8 cellular contexts compared by ENCODE assay signal in genomic region chr12:6829532-6830220, GRCh38. TPM values are rescaled to one million over a fixed set of nuclear protein-coding genes. Genes with fewer than 3 reads are reported as not detected.
DNase-seq lines count a peak whose midpoint lies in the region; ATAC-seq, FAIRE-seq and TF ChIP-seq lines count a peak whose summit lies in the region.

No MANE protein-coding gene starts in this region.

- H3K23me2 ChIP-seq in H1 (ENCODE audit: low read depth, low read length), result peaks cover 16% of the 10 kb centered on the region

- no peak overlapping the region for H3K14ac ChIP-seq in H1 (ENCODE audit: insufficient read length)

- H2BK12ac ChIP-seq in H1 (ENCODE audit: low read depth, low read length), result no peak overlapping the region

- DNase-seq in DMS79 treated with DMSO at 0.1 percent for 48 hours (lab: John Stamatoyannopoulos, UW), result peak; percentile 61
- DNase-seq in NT2/D1 (ENCODE audit: low read depth, low spot score), result no peak
- DNase-seq in H1 (ENCODE audit: low read depth in 1 of 2, low spot score in 2 of 2), result peak in 1 of 2 experiments; percentile 73
- DNase-seq in nephron progenitor cell, result no peak
- no peak for DNase-seq in cerebellar cortex (ENCODE audit: low spot score)
- no peak for DNase-seq in Ammon's horn (ENCODE audit: low spot score)

- peaks cover 43% of the 10 kb centered on the region for H3K36me3 Mint-ChIP-seq in nephron progenitor cell (ENCODE audit: low read depth)

- 34% methylated on average over 19 of the region's 19 CpGs; no CpG with 5 or more reads in 1 of the 2 experiments for WGBS in H1 (ENCODE audit: extremely low coverage in 1 of 2, insufficient coverage in 1 of 2, insufficient read length in 1 of 2, insufficient replicate concordance in 2 of 2, low coverage in 1 of 2, low lambda C conversion rate in 2 of 2, missing lambda C conversion rate in 1 of 2), 2 experiments

- 0 out of 2 replicates have a peak overlapping the region, but pooled peaks have one; percentile 79 for H2BK5ac ChIP-seq in H1 (ENCODE audit: low read depth, low read length)

- no peak for TF ChIP-seq EP300 in H1 (IDR thresholded peaks at IDR 0.05; ENCODE audit: borderline replicate concordance in 1 of 2, low read depth in 2 of 2, low read length in 2 of 2)

- H2AK5ac ChIP-seq in H1 (ENCODE audit: low read depth, low read length), result no peak overlapping the region

- no peak overlapping the region for H3K4ac ChIP-seq in H1 (replicated peaks; ENCODE audit: insufficient read length, low read depth, low read length)

- peaks cover 60% of the 10 kb centered on the region for H3K4me1 Mint-ChIP-seq in nephron progenitor cell

- H3K4me1 ChIP-seq in NT2/D1 (ENCODE audit: insufficient read depth, insufficient read length), result peaks cover 43% of the 10 kb centered on the region
- H3K4me1 ChIP-seq in H1 (replicated peaks in 1 of 4; ENCODE audit: control insufficient read depth in 3 of 4, insufficient read depth in 4 of 4, low read length in 3 of 4), result peaks cover 4 to 24% (median 17%) of the 10 kb centered on the region in 4 experiments

- peak overlapping the region; percentile 93 for H3K18ac ChIP-seq in H1 (ENCODE audit: extremely low read depth, low read length)

- H2AFZ ChIP-seq in H1 (ENCODE audit: low read length), result no peak overlapping the region

- TF ChIP-seq RAD21 in H1 (IDR thresholded peaks at IDR 0.05 in 1 of 2, conservative IDR thresholded peaks at IDR 0.05 in 1 of 2; ENCODE audit: low read depth in 2 of 2, low read length in 2 of 2), result no peak

- FAIRE-seq in H1 (lab: Jason Lieb, UNC), result no peak

- peaks cover 4% of the 10 kb centered on the region for H3K79me1 ChIP-seq in H1 (ENCODE audit: low read depth, low read length)

- peaks cover 11% of the 10 kb centered on the region for H3K27me3 Mint-ChIP-seq in nephron progenitor cell (ENCODE audit: low read depth, poor library complexity)

- H3K27ac Mint-ChIP-seq in nephron progenitor cell, result peak overlapping the region; percentile 97

- no peak for ATAC-seq in HG02870 (IDR thresholded peaks at IDR 0.05; ENCODE audit: unreplicated experiment)
- no peak for ATAC-seq in activated CD4-positive, CD25-positive, alpha-beta regulatory T cell treated with anti-CD3 and anti-CD28 coated beads, Interleukin-2, amount 50 U/mL, for 24 hours

- H3K9ac ChIP-seq in NT2/D1 (ENCODE audit: insufficient read length, low read depth) (peak overlapping the region; percentile 94), H1 (replicated peaks in 1 of 4; ENCODE audit: extremely low read depth in 1 of 4, low read depth in 3 of 4, low read length in 3 of 4) (peak overlapping the region; percentile 24 to 84 (median 68); a peak in 6 of 7 replicates)

- H2BK15ac ChIP-seq in H1 (ENCODE audit: low read length), result no peak overlapping the region

- H2BK20ac ChIP-seq in H1 (ENCODE audit: low read length), result no peak overlapping the region

- peaks cover 0 to 4% of the 10 kb centered on the region in 2 experiments for H4K20me1 ChIP-seq in H1 (replicated peaks in 1 of 2; ENCODE audit: control insufficient read depth in 1 of 2, insufficient read depth in 2 of 2, low read length in 2 of 2)

- H3K4me3 Mint-ChIP-seq in nephron progenitor cell, result peak overlapping the region; percentile 99

- peak overlapping the region; percentile 86 for H4K5ac ChIP-seq in H1 (ENCODE audit: insufficient read length, low read depth, low read length)

- H3K4me3 ChIP-seq in NT2/D1 (ENCODE audit: insufficient read length, low read depth) (peak overlapping the region; percentile 93), H1 (ENCODE audit: extremely low read depth in 1 of 4, insufficient read depth in 2 of 4, low read depth in 3 of 4, low read length in 4 of 4) (peak overlapping the region; percentile 88 to 94 (median 90))

- no peak overlapping the region for H3K23ac ChIP-seq in H1 (ENCODE audit: insufficient read length)

- no peaks in the 10 kb centered on the region for H3K9me3 ChIP-seq in NT2/D1 (ENCODE audit: insufficient read depth, low read length)
- H3K9me3 ChIP-seq in H1 (ENCODE audit: insufficient read depth in 2 of 2, low read depth in 1 of 2, low read length in 1 of 2), result no peaks in the 10 kb centered on the region

- H2BK120ac ChIP-seq in H1 (replicated peaks; ENCODE audit: low read depth, low read length), result no peak overlapping the region

- H3K27me3 ChIP-seq in NT2/D1 (ENCODE audit: insufficient read depth, insufficient read length), result no peaks in the 10 kb centered on the region
- peaks cover 0 to 4% (median 3%) of the 10 kb centered on the region in 4 experiments; a peak in 5 of 7 replicates for H3K27me3 ChIP-seq in H1 (replicated peaks in 1 of 4; ENCODE audit: control insufficient read depth in 3 of 4, extremely low read depth in 1 of 4, insufficient read depth in 3 of 4, low read length in 3 of 4)

- H4K91ac ChIP-seq in H1 (replicated peaks; ENCODE audit: insufficient read length, low read length), result peak overlapping the region; percentile 85

- TF ChIP-seq POLR2A in H1 (IDR thresholded peaks at IDR 0.05; ENCODE audit: control extremely low read depth in 1 of 2, low read depth in 2 of 2, low read length in 2 of 2), result peak in 1 of 2 experiments; percentile 27; a peak in 1 of 3 replicates

- H3K56ac ChIP-seq in H1 (replicated peaks; ENCODE audit: insufficient read length, low read depth, low read length), result no peak overlapping the region

- CTCF ChIA-PET in H1 (lab: Charles Lee; ENCODE audit: partially characterized antibody), result interaction anchor here (0.6 to 23.7 kb wide), 11 partner anchors 10 to 226 kb away, joined by 3 to 532 read pairs (median 3); partner anchors contain the start of genes CD4, CDCA3, GNB3 and LAG3

- peaks cover 0 to 9% of the 10 kb centered on the region in 2 experiments; a peak in 1 of 4 replicates for H3K79me2 ChIP-seq in H1 (ENCODE audit: control insufficient read depth in 1 of 2, insufficient read depth in 2 of 2, low read length in 2 of 2)

- H4K8ac ChIP-seq in H1 (ENCODE audit: extremely low read depth, insufficient read depth, low read length), result no peak overlapping the region

- H3K4me2 ChIP-seq in H1 (ENCODE audit: insufficient read depth in 1 of 2, low read depth in 2 of 2, low read length in 2 of 2), result peak overlapping the region; percentile 77 to 99

- POLR2A ChIA-PET in H1 (lab: Charles Lee; ENCODE audit: partially characterized antibody), result interaction anchor here (0.5 to 27.1 kb wide), 21 partner anchors 11 to 327 kb away, joined by 3 to 388 read pairs (median 3); partner anchors contain the start of genes CDCA3, GNB3, LAG3 and MLF2

- peaks cover 64% of the 10 kb centered on the region for H3K36me3 ChIP-seq in NT2/D1 (ENCODE audit: insufficient read depth, insufficient read length, low read length)
- H3K36me3 ChIP-seq in H1 (ENCODE audit: control insufficient read depth in 2 of 4, insufficient read depth in 4 of 4, low read length in 3 of 4), result peaks cover 16 to 33% (median 30%) of the 10 kb centered on the region in 4 experiments; a peak in 7 of 8 replicates

- H3K27ac ChIP-seq in H1 (ENCODE audit: low read depth, low read length), result peak overlapping the region; percentile 32; the same call in 1 of the 2 replicates

- TF ChIP-seq CTCF in H1 (IDR thresholded peaks at IDR 0.05; ENCODE audit: control extremely low read depth in 1 of 3, insufficient read depth in 1 of 3, low read depth in 1 of 3, low read length in 3 of 3), result peak in 1 of 3 experiments; percentile 21; a peak in 1 of 4 replicates
- no peak for TF ChIP-seq CTCF in nephron progenitor cell (IDR thresholded peaks at IDR 0.05)

- H3K9me3 Mint-ChIP-seq in nephron progenitor cell, result no peaks in the 10 kb centered on the region

RNA-seq across cellular contexts. Expression of gene P3H3, which starts 1.5 kb away (rescaled TPM):
- 42.4 and 43.5 TPM in 2 replicates for total RNA-seq in H1 (2021; fragmentation: NEBNext Ultra II Directional; extraction: Animal tissue kit (Norgen Biotek cat#: 25700))
- polyA plus RNA-seq in H1 (2011; rRNA removed), result 22.9 and 40.9 TPM in 2 replicates
- 34.9 TPM for polyA plus RNA-seq in H1 (2011; cell fraction: cytosol; rRNA removed)
- polyA plus RNA-seq in H1 (2011; cell fraction: nucleus; rRNA removed), result 89.3 TPM
- polyA plus RNA-seq in H1 (2012, experiment 1 of 2), result 28.7 to 51.3 TPM (median 45.4 TPM) in 4 replicates
- 27.7 TPM for polyA plus RNA-seq in H1 (2012, experiment 2 of 2)
- polyA plus RNA-seq in H1 (2013, experiment 1 of 2), result 33.4 TPM
- 30.6 TPM for polyA plus RNA-seq in H1 (2013, experiment 2 of 2)
- polyA minus RNA-seq in H1 (2011; rRNA and poly(A)+ RNA removed), result 14.7 and 16.0 TPM in 2 replicates
- 21.8 TPM for polyA minus RNA-seq in H1 (2011; cell fraction: cytosol; rRNA and poly(A)+ RNA removed)
- 35.7 TPM for polyA minus RNA-seq in H1 (2011; cell fraction: nucleus; rRNA and poly(A)+ RNA removed)

RNA-seq across cellular contexts. Expression of gene GPR162, which starts 8.1 kb away (rescaled TPM):
- 8.6 and 8.8 TPM in 2 replicates for total RNA-seq in H1 (2021; fragmentation: NEBNext Ultra II Directional; extraction: Animal tissue kit (Norgen Biotek cat#: 25700))
- 7.3 and 9.5 TPM in 2 replicates for polyA plus RNA-seq in H1 (2011; rRNA removed)
- 7.9 TPM for polyA plus RNA-seq in H1 (2011; cell fraction: cytosol; rRNA removed)
- 22.3 TPM for polyA plus RNA-seq in H1 (2011; cell fraction: nucleus; rRNA removed)
- polyA plus RNA-seq in H1 (2012, experiment 1 of 2), result 7.5 to 9.0 TPM (median 8.8 TPM) in 4 replicates
- 7.7 TPM for polyA plus RNA-seq in H1 (2012, experiment 2 of 2)
- 5.7 TPM for polyA plus RNA-seq in H1 (2013, experiment 1 of 2)
- 6.8 TPM for polyA plus RNA-seq in H1 (2013, experiment 2 of 2)
- polyA minus RNA-seq in H1 (2011; rRNA and poly(A)+ RNA removed), result 4.2 and 4.3 TPM in 2 replicates
- 8.6 TPM for polyA minus RNA-seq in H1 (2011; cell fraction: cytosol; rRNA and poly(A)+ RNA removed)
- polyA minus RNA-seq in H1 (2011; cell fraction: nucleus; rRNA and poly(A)+ RNA removed), result 6.1 TPM

RNA-seq across cellular contexts. Expression of gene GNB3, which starts 11.0 kb away (rescaled TPM):
- 9.0 and 9.9 TPM in 2 replicates for total RNA-seq in H1 (2021; fragmentation: NEBNext Ultra II Directional; extraction: Animal tissue kit (Norgen Biotek cat#: 25700))
- polyA plus RNA-seq in H1 (2011; rRNA removed), result 9.9 and 13.9 TPM in 2 replicates
- 12.7 TPM for polyA plus RNA-seq in H1 (2011; cell fraction: cytosol; rRNA removed)
- polyA plus RNA-seq in H1 (2011; cell fraction: nucleus; rRNA removed), result 82.1 TPM
- 10.9 to 15.6 TPM (median 13.3 TPM) in 4 replicates for polyA plus RNA-seq in H1 (2012, experiment 1 of 2)
- 7.5 TPM for polyA plus RNA-seq in H1 (2012, experiment 2 of 2)
- 5.5 TPM for polyA plus RNA-seq in H1 (2013, experiment 1 of 2)
- 4.9 TPM for polyA plus RNA-seq in H1 (2013, experiment 2 of 2)
- 5.6 and 5.7 TPM in 2 replicates for polyA minus RNA-seq in H1 (2011; rRNA and poly(A)+ RNA removed)
- polyA minus RNA-seq in H1 (2011; cell fraction: cytosol; rRNA and poly(A)+ RNA removed), result 6.0 TPM
- 17.2 TPM for polyA minus RNA-seq in H1 (2011; cell fraction: nucleus; rRNA and poly(A)+ RNA removed)

RNA-seq across cellular contexts. Expression of gene CDCA3, which starts 21.4 kb away (rescaled TPM):
- total RNA-seq in H1 (2021; fragmentation: NEBNext Ultra II Directional; extraction: Animal tissue kit (Norgen Biotek cat#: 25700)), result 47.4 and 47.7 TPM in 2 replicates
- polyA plus RNA-seq in H1 (2011; rRNA removed), result 71.2 and 77.0 TPM in 2 replicates
- polyA plus RNA-seq in H1 (2011; cell fraction: cytosol; rRNA removed), result 75.6 TPM
- polyA plus RNA-seq in H1 (2011; cell fraction: nucleus; rRNA removed), result 85.8 TPM
- polyA plus RNA-seq in H1 (2012, experiment 1 of 2), result 46.7 to 59.8 TPM (median 55.0 TPM) in 4 replicates
- polyA plus RNA-seq in H1 (2012, experiment 2 of 2), result 40.3 TPM
- 51.4 TPM for polyA plus RNA-seq in H1 (2013, experiment 1 of 2)
- 48.1 TPM for polyA plus RNA-seq in H1 (2013, experiment 2 of 2)
- polyA minus RNA-seq in H1 (2011; rRNA and poly(A)+ RNA removed), result 21.4 and 28.2 TPM in 2 replicates
- 27.6 TPM for polyA minus RNA-seq in H1 (2011; cell fraction: cytosol; rRNA and poly(A)+ RNA removed)
- 55.8 TPM for polyA minus RNA-seq in H1 (2011; cell fraction: nucleus; rRNA and poly(A)+ RNA removed)

RNA-seq across cellular contexts. Expression of gene USP5, which starts 22.3 kb away (rescaled TPM):
- total RNA-seq in H1 (2021; fragmentation: NEBNext Ultra II Directional; extraction: Animal tissue kit (Norgen Biotek cat#: 25700)), result 148 and 159 TPM in 2 replicates
- polyA plus RNA-seq in H1 (2011; rRNA removed), result 66.5 and 83.9 TPM in 2 replicates
- polyA plus RNA-seq in H1 (2011; cell fraction: cytosol; rRNA removed), result 90.3 TPM
- 161 TPM for polyA plus RNA-seq in H1 (2011; cell fraction: nucleus; rRNA removed)
- polyA plus RNA-seq in H1 (2012, experiment 1 of 2), result 75.8 to 102 TPM (median 96.4 TPM) in 4 replicates
- 103 TPM for polyA plus RNA-seq in H1 (2012, experiment 2 of 2)
- 86.0 TPM for polyA plus RNA-seq in H1 (2013, experiment 1 of 2)
- 70.7 TPM for polyA plus RNA-seq in H1 (2013, experiment 2 of 2)
- polyA minus RNA-seq in H1 (2011; rRNA and poly(A)+ RNA removed), result 132 and 136 TPM in 2 replicates
- 57.0 TPM for polyA minus RNA-seq in H1 (2011; cell fraction: cytosol; rRNA and poly(A)+ RNA removed)
- 43.7 TPM for polyA minus RNA-seq in H1 (2011; cell fraction: nucleus; rRNA and poly(A)+ RNA removed)
